Comparison of ENCODE assay signal across 9 cellular contexts in the genomic region with DNA sequence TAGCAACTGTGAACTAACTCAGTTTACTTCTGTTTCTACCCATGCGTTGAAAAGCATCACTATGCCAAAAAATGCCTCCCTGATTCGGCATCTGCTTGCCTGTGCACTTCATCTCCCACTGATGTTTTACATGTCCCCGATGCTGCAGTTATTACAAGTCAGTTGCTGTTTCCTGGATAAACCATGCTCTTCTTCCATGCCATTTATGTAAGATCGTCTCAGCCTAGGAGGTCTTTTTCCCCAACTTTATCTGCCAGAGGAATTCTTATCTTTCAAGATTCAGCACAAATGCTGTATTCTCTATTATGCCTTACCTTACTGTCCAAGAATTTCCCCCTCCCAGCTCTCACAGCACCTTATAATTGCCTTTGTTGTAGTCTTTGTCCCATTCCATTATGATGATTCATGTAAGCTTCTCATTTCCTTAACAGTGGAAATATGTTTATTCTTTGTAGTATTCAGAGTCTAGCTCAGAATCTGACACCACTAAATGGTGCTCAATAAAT. TPM values are rescaled to one million over a fixed set of nuclear protein-coding genes. Genes with fewer than 3 reads are reported as not detected.
DNase-seq lines count a peak whose midpoint lies in the region; TF ChIP-seq lines count a peak whose summit lies in the region.
"Had no signal": no experiment of that assay in that cellular context is flagged by ENCODE, and none has a peak within 500 bp of the region (broad histone marks: within the 10 kb centered on the region; RNA-seq: fewer than 3 reads in every experiment).

No MANE protein-coding gene starts in this region.

- no peaks in the 10 kb centered on the region for H3K9me3 Mint-ChIP-seq in activated naive CD8-positive, alpha-beta T cell (ENCODE audit: low read depth)
- H3K9me3 Mint-ChIP-seq in activated naive CD8-positive, alpha-beta T cell treated with anti-CD3 and anti-CD28 coated beads for 36 hours: no peaks in the 10 kb centered on the region

- H3K27me3 ChIP-seq in hepatocyte: no peaks in the 10 kb centered on the region
- H3K27me3 ChIP-seq: BLaER1 had no signal

- H3K9me2 ChIP-seq in hepatocyte (replicated peaks; ENCODE audit: insufficient read depth): no peaks in the 10 kb centered on the region

- H3K4me3 Mint-ChIP-seq in activated naive CD8-positive, alpha-beta T cell: no peak overlapping the region
- no peak overlapping the region for H3K4me3 Mint-ChIP-seq in activated naive CD8-positive, alpha-beta T cell treated with anti-CD3 and anti-CD28 coated beads for 36 hours

- TF ChIP-seq CTCF in hepatocyte (IDR thresholded peaks at IDR 0.05; ENCODE audit: poor library complexity): no peak

- peak overlapping the region; percentile 0 for H3K27ac Mint-ChIP-seq in activated naive CD8-positive, alpha-beta T cell
- no peak overlapping the region for H3K27ac Mint-ChIP-seq in activated naive CD8-positive, alpha-beta T cell treated with anti-CD3 and anti-CD28 coated beads for 36 hours

- H3K27me3 Mint-ChIP-seq in activated naive CD8-positive, alpha-beta T cell: no peaks in the 10 kb centered on the region
- no peaks in the 10 kb centered on the region for H3K27me3 Mint-ChIP-seq in activated naive CD8-positive, alpha-beta T cell treated with anti-CD3 and anti-CD28 coated beads for 36 hours

- no peaks in the 10 kb centered on the region for H3K9me3 ChIP-seq in hepatocyte (ENCODE audit: low read depth)
- H3K9me3 ChIP-seq: BLaER1 had no signal

- no peaks in the 10 kb centered on the region for H3K36me3 Mint-ChIP-seq in activated naive CD8-positive, alpha-beta T cell
- H3K36me3 Mint-ChIP-seq in activated naive CD8-positive, alpha-beta T cell treated with anti-CD3 and anti-CD28 coated beads for 36 hours: peaks cover 9% of the 10 kb centered on the region

- 64% methylated on average over 4 of the region's 4 CpGs for WGBS in hepatocyte (ENCODE audit: low lambda C conversion rate, missing lambda C conversion rate)

- H3K27ac ChIP-seq in hepatocyte (peak overlapping the region; percentile 52), temporal lobe (ENCODE audit: low read depth, low read length) (peak overlapping the region; percentile 37)
- H3K27ac ChIP-seq: BLaER1 had no signal

- H3K4me3 ChIP-seq in hepatocyte: no peak overlapping the region
- H3K4me3 ChIP-seq: BLaER1 had no signal

- H3K4me2 ChIP-seq in hepatocyte: peak overlapping the region; percentile 29
- H3K4me2 ChIP-seq: BLaER1 had no signal

- no peak for DNase-seq in activated naive CD8-positive, alpha-beta T cell treated with anti-CD3 and anti-CD28 coated beads for 36 hours
- peak; percentile 48 to 90 for DNase-seq in SW 1271 (lab: John Stamatoyannopoulos, UW)
- peak; percentile 22 for DNase-seq in hepatocyte (ENCODE audit: low spot score)
- DNase-seq in GM19238 (ENCODE audit: insufficient read length, low spot score): no peak
- no peak for DNase-seq in GOT3 (lab: John Stamatoyannopoulos, UW)
- DNase-seq in NCI-H1436 treated with DMSO at 0.1 percent for 48 hours (lab: John Stamatoyannopoulos, UW): no peak

- no peaks in the 10 kb centered on the region for H3K36me3 ChIP-seq in hepatocyte (replicated peaks; ENCODE audit: insufficient read depth, low read depth)
- H3K36me3 ChIP-seq: BLaER1 had no signal

- no peaks in the 10 kb centered on the region for H3K4me1 ChIP-seq in hepatocyte (ENCODE audit: insufficient read depth)
- H3K4me1 ChIP-seq: BLaER1 had no signal

- no peaks in the 10 kb centered on the region for H3K79me2 ChIP-seq in hepatocyte

- no peaks in the 10 kb centered on the region for H4K20me1 ChIP-seq in hepatocyte (ENCODE audit: insufficient read depth, poor library complexity, severe bottlenecking)
- H4K20me1 ChIP-seq: BLaER1 had no signal

- H3K4me1 Mint-ChIP-seq in activated naive CD8-positive, alpha-beta T cell (ENCODE audit: low read depth): peaks cover 68% of the 10 kb centered on the region
- H3K4me1 Mint-ChIP-seq in activated naive CD8-positive, alpha-beta T cell treated with anti-CD3 and anti-CD28 coated beads for 36 hours: peaks cover 46% of the 10 kb centered on the region

- no peak overlapping the region for H2AFZ ChIP-seq in hepatocyte

RNA-seq across cellular contexts. Expression of a gene that starts 30.0 kb away (rescaled TPM):
- total RNA-seq in activated naive CD8-positive, alpha-beta T cell treated with anti-CD3 and anti-CD28 coated beads for 36 hours: 10 to 100 TPM; 43.2 to 49.7 TPM
- 28.7 and 29.5 TPM in 2 replicates for total RNA-seq in hepatocyte
- 8.6 and 14.0 TPM in 2 replicates for polyA plus RNA-seq in hepatocyte
- total RNA-seq in temporal lobe: 643 TPM

Comparison
In these comparisons a context has a peak if more than half of its experiments do, and no peak if none do; other contexts are left out.
1. DNase-seq: peak in SW 1271 (2 of 2) and hepatocyte (single experiment); none in activated naive CD8-positive, alpha-beta T cell treated with anti-CD3 and anti-CD28 coated beads for 36 hours (single experiment), GM19238 (single experiment), GOT3 (single experiment) and NCI-H1436 treated with DMSO at 0.1 percent for 48 hours (single experiment).
2. RNA of a gene that starts 30.0 kb away (total RNA-seq): 643 TPM in temporal lobe (single experiment); 43.2 to 49.7 TPM in activated naive CD8-positive, alpha-beta T cell treated with anti-CD3 and anti-CD28 coated beads for 36 hours and 28.7 to 29.5 TPM in hepatocyte; every median in the first group is over 10 times any median in the second.